Comparison of ENCODE assay signal across 19 cellular contexts in the genomic region with DNA sequence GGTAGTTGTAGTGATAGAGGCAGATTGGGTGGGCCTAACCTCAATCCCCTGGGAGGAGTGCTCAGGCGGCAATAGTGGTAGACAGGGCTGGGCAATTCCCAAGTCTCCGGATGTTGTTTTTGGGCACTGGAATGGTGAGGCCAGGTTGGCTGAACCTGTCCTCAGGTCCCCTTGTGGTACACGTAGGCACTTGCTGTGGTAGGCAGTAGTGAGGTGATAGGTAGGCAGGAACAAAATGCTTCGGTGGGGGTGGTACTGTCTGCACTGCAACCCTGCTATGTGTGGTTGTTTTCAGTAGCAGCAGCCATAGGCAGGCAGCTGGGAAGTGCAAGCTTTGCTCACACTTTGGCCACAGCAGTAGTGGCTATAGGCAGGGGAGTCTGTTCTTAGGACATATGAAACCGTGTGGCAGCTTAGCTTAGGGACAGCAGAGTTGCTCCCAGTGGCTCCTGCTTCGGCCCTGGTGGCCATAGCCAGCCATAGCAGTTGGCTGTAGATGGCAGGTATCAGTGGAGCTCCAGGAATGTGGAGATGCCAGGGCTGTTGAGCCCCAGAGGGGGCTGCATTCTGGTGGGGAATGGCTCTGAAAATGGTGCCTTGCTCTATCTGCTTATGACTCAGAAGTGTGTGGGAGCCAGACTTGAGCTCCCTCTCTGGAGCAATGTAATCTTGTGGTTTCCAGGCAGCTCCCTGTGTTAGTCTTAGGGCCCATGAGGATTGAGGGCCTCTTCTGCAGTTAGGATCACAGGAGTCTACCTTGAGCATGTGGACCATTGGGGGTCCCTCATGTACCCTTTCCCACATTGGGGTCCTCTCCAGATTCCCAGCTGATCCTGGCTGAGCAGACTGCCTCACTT.
DNase-seq lines count a peak whose midpoint lies in the region; ATAC-seq and TF ChIP-seq lines count a peak whose summit lies in the region.
"Had no signal": no experiment of that assay in that cellular context is flagged by ENCODE, and none has a peak within 500 bp of the region (broad histone marks: within the 10 kb centered on the region; RNA-seq: fewer than 3 reads in every experiment).

No MANE protein-coding gene starts in this region.

- DNase-seq in HuH-7 (ENCODE audit: low spot score) (peak; percentile 51), amniotic epithelial cell (ENCODE audit: low read depth) (peak; percentile 80), iris pigment epithelial cell (ENCODE audit: low read depth) (peak; percentile 82), dorsolateral prefrontal cortex (no peak)
- DNase-seq: activated CD8-positive, alpha-beta T cell treated with anti-CD3 and anti-CD28 coated beads, Interleukin-2, amount 10 ng/mL, durations not matched to agents 7 days and 5 days; anterior cingulate cortex; dermis blood vessel endothelial cell; DMS79 treated with DMSO at 0.1 percent for 48 hours; foreskin fibroblast; KBM-7; midbrain; NCI-H187 treated with DMSO at 0.1 percent for 48 hours; NCI-H69; testis had no signal

- H3K27me3 ChIP-seq in dorsolateral prefrontal cortex: no peaks in the 10 kb centered on the region
- H3K27me3 ChIP-seq: testis had no signal

- no peak overlapping the region for H3K27ac ChIP-seq in C4-2B
- H3K27ac ChIP-seq in dorsolateral prefrontal cortex: no peak overlapping the region
- H3K27ac ChIP-seq: parathyroid adenoma, testis had no signal

- H3K4me3 ChIP-seq in dorsolateral prefrontal cortex: no peak overlapping the region
- H3K4me3 ChIP-seq: testis had no signal

- peak; percentile 18; the same call in 1 of the 2 replicates for TF ChIP-seq CTCF in C4-2B (conservative IDR thresholded peaks at IDR 0.05)
- TF ChIP-seq CTCF in dorsolateral prefrontal cortex (IDR thresholded peaks at IDR 0.05 in 54 of 56, conservative IDR thresholded peaks at IDR 0.05 in 2 of 56; ENCODE audit: low read depth in 1 of 56, partially characterized antibody in 56 of 56): no peak

- no peak for ATAC-seq in HG03108 (IDR thresholded peaks at IDR 0.05; ENCODE audit: unreplicated experiment)
- no peak for ATAC-seq in GM18907 (IDR thresholded peaks at IDR 0.05; ENCODE audit: unreplicated experiment)
- ATAC-seq in GM21619 (IDR thresholded peaks at IDR 0.05; ENCODE audit: unreplicated experiment): no peak
- ATAC-seq: activated CD8-positive, alpha-beta T cell treated with anti-CD3 and anti-CD28 coated beads, Interleukin-2, amount 10 ng/mL, durations not matched to agents 7 days and 5 days had no signal

- intact Hi-C loops in dorsolateral prefrontal cortex (cut with DNase I): no loop called here

Comparison
In these comparisons a context has a peak if more than half of its experiments do, and no peak if none do; other contexts are left out.
1. DNase-seq: peak in HuH-7 (single experiment), amniotic epithelial cell (single experiment) and iris pigment epithelial cell (single experiment); none in dorsolateral prefrontal cortex (0 of 10).